Comparison of ENCODE assay signal across 8 cellular contexts in the genomic region with DNA sequence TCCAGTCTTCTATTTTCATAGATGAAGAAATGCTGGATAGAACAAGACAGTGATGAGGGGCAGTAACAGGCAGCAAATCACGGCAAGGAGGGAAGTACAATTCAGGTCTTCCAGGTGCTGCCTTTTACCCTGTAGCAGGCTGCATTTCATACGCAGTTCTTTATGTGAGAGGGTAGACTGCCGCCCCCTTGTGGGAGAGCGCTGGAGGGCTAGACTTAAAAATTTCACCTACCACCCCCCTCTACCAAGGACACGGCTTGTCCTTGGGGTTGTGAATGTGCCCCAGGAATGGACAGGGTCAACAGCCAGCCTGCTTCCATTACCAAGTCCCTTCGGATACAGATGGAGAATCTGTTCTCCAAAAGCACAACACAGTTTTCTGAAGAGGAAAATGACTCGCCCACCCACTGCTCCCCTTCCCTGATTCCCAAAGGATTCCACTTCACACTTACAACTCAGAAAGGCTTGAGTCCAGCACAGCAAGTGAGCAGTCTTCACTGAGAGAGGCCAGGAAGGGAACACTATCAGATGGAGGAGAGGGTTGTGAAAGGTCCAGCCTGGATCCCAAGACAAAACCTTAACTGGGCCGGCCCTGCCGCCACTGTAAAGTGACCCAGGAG. TPM values are rescaled to one million over a fixed set of nuclear protein-coding genes. Genes with fewer than 3 reads are reported as not detected.
DNase-seq lines count a peak whose midpoint lies in the region; ATAC-seq, FAIRE-seq and TF ChIP-seq lines count a peak whose summit lies in the region.

No MANE protein-coding gene starts in this region.

- no peak for FAIRE-seq in kidney (lab: Jason Lieb, UNC)

- TF ChIP-seq CTCF in GM12865 (IDR thresholded peaks at IDR 0.05; ENCODE audit: insufficient read depth, low read depth, low read length, missing control alignments) = peak; percentile 73
- no peak for TF ChIP-seq CTCF in kidney (IDR thresholded peaks at IDR 0.05; ENCODE audit: borderline replicate concordance, extremely low read depth, insufficient read depth)

- DNase-seq in GM12865 (ENCODE audit: low read depth) (peak; percentile 72), NT2/D1 (ENCODE audit: low read depth, low spot score) (peak; percentile 36), right cardiac atrium (peak in 2 of 3 donors; percentile 27 to 51), kidney (no peak), occipital lobe (lab: John Stamatoyannopoulos, UW) (no peak)
- peak; percentile 67 to 76 for DNase-seq in activated T-cell treated with anti-CD3 and anti-CD28 coated beads, Interleukin-2, amount 50 U/mL, for 48 hours
- DNase-seq in stimulated activated CD8-positive, alpha-beta memory T cell treated with anti-CD3 and anti-CD28 coated beads, Interleukin-12 subunit alpha, Interleukin-12 subunit beta, amount 100 ng/mL, for 1 hour (ENCODE audit: low read depth) = peak; percentile 41

- H3K9me3 ChIP-seq in NT2/D1 (ENCODE audit: insufficient read depth, low read length) = no peaks in the 10 kb centered on the region
- no peaks in the 10 kb centered on the region for H3K9me3 ChIP-seq in right cardiac atrium (ENCODE audit: control insufficient read depth, low read length)
- H3K9me3 ChIP-seq in kidney (ENCODE audit: control insufficient read depth in 1 of 2, low read length in 2 of 2) = no peaks in the 10 kb centered on the region

- H3K9ac ChIP-seq in NT2/D1 (ENCODE audit: insufficient read length, low read depth) (no peak overlapping the region), kidney (ENCODE audit: low read length in 2 of 2) (no peak overlapping the region)

- intact Hi-C loops in right cardiac atrium (cut with DNase I) = no loop called here
- intact Hi-C loops in kidney (cut with DNase I) = no loop called here

- H3K27ac ChIP-seq in right cardiac atrium (ENCODE audit: low read length) = no peak overlapping the region
- no peak overlapping the region for H3K27ac ChIP-seq in kidney (ENCODE audit: low read depth in 2 of 2, low read length in 2 of 2)

- peak in 1 of 2 donors; percentile 47 for ATAC-seq in right cardiac atrium
- no peak for ATAC-seq in GM18519 (IDR thresholded peaks at IDR 0.05; ENCODE audit: low FRiP score, unreplicated experiment)

- H3K36me3 ChIP-seq in NT2/D1 (ENCODE audit: insufficient read depth, insufficient read length, low read length) (peaks cover 95% of the 10 kb centered on the region), kidney (ENCODE audit: control insufficient read depth in 1 of 2, insufficient read depth in 2 of 2, low read length in 2 of 2) (peaks cover 33 to 37% of the 10 kb centered on the region in 2 donors)

- H3K4me3 ChIP-seq in GM12865 (ENCODE audit: low read depth, low read length) (no peak overlapping the region), NT2/D1 (ENCODE audit: insufficient read length, low read depth) (no peak overlapping the region), right cardiac atrium (ENCODE audit: low read length) (no peak overlapping the region), kidney (ENCODE audit: low read length in 2 of 2) (no peak overlapping the region)

- no peaks in the 10 kb centered on the region for H3K27me3 ChIP-seq in NT2/D1 (ENCODE audit: insufficient read depth, insufficient read length)
- no peaks in the 10 kb centered on the region for H3K27me3 ChIP-seq in right cardiac atrium (ENCODE audit: control insufficient read depth, insufficient read depth)

- H3K4me1 ChIP-seq in NT2/D1 (ENCODE audit: insufficient read depth, insufficient read length) (no peaks in the 10 kb centered on the region), right cardiac atrium (ENCODE audit: control insufficient read depth, insufficient read depth, low read length) (no peaks in the 10 kb centered on the region), kidney (ENCODE audit: control insufficient read depth in 1 of 2, insufficient read depth in 1 of 2, low read depth in 1 of 2, low read length in 2 of 2) (no peaks in the 10 kb centered on the region)

- WGBS in right cardiac atrium = 63% methylated on average over 9 of the region's 9 CpGs

RNA-seq across cellular contexts. Expression of a gene that starts 7.4 kb away (rescaled TPM):
- total RNA-seq in right cardiac atrium (10 to 100 TPM; 24.1 to 29.2 (median 27.9) TPM), kidney (26.5 TPM), occipital lobe (21.1 TPM)
- polyA plus RNA-seq in right cardiac atrium (28.2 TPM), kidney (ENCODE audit: insufficient read depth, low read depth, low replicate concordance) (28.2 TPM)

RNA-seq across cellular contexts. Expression of a gene that starts 7.6 kb away (rescaled TPM):
- 100 to 1,000 TPM; 433 to 505 (median 493) TPM for total RNA-seq in right cardiac atrium
- polyA plus RNA-seq in right cardiac atrium = 918 TPM
- 207 TPM for total RNA-seq in kidney
- 791 TPM for polyA plus RNA-seq in kidney (ENCODE audit: insufficient read depth, low read depth, low replicate concordance)
- 170 TPM for total RNA-seq in occipital lobe

RNA-seq across cellular contexts. Expression of a gene that starts 14.1 kb away (rescaled TPM):
- 1 to 10 TPM in 1 of 4 donors, under 1 TPM in 3; 0.44 to 1.1 (median 0.81) TPM for total RNA-seq in right cardiac atrium
- polyA plus RNA-seq in right cardiac atrium = 0.66 TPM
- 3.4 TPM for total RNA-seq in kidney
- 2.6 TPM for polyA plus RNA-seq in kidney (ENCODE audit: insufficient read depth, low read depth, low replicate concordance)
- total RNA-seq in occipital lobe = 0.31 TPM

RNA-seq across cellular contexts. Expression of a gene that starts 32.1 kb away (rescaled TPM):
- 10 to 100 TPM; 13.0 to 28.1 (median 18.0) TPM for total RNA-seq in right cardiac atrium
- polyA plus RNA-seq in right cardiac atrium = 13.5 TPM
- total RNA-seq in kidney = 31.5 TPM
- polyA plus RNA-seq in kidney (ENCODE audit: insufficient read depth, low read depth, low replicate concordance) = 8.9 TPM
- 0.31 TPM for total RNA-seq in occipital lobe

Comparison
In these comparisons a context has a peak if more than half of its experiments do, and no peak if none do; other contexts are left out.
1. DNase-seq: peak in GM12865 (single experiment), NT2/D1 (single experiment), activated T-cell treated with anti-CD3 and anti-CD28 coated beads, Interleukin-2, amount 50 U/mL, for 48 hours (2 of 2), right cardiac atrium (2 of 3) and stimulated activated CD8-positive, alpha-beta memory T cell treated with anti-CD3 and anti-CD28 coated beads, Interleukin-12 subunit alpha, Interleukin-12 subunit beta, amount 100 ng/mL, for 1 hour (single experiment); none in kidney (single experiment) and occipital lobe (single experiment).